In genomic region chr1:21573475-21573874, GRCh38 we compare ENCODE assay signal across 12 cellular contexts.
DNase-seq lines count a peak whose midpoint lies in the region; ATAC-seq, FAIRE-seq and TF ChIP-seq lines count a peak whose summit lies in the region.
"Had no signal": no experiment of that assay in that cellular context is flagged by ENCODE, and none has a peak within 500 bp of the region (broad histone marks: within the 10 kb centered on the region; RNA-seq: fewer than 3 reads in every experiment).

No MANE protein-coding gene starts in this region.

- no peak for TF ChIP-seq CTCF in heart left ventricle (IDR thresholded peaks at IDR 0.05)
- no peak for TF ChIP-seq CTCF in endothelial cell of umbilical vein (IDR thresholded peaks at IDR 0.05; ENCODE audit: extremely low read depth in 1 of 2, insufficient read depth in 1 of 2, low read depth in 1 of 2, low read length in 2 of 2)
- TF ChIP-seq CTCF in kidney (IDR thresholded peaks at IDR 0.05; ENCODE audit: borderline replicate concordance, extremely low read depth, insufficient read depth) = no peak
- TF ChIP-seq CTCF in vagina (IDR thresholded peaks at IDR 0.05) = no peak

- H3K4me1 ChIP-seq in heart left ventricle (peaks cover 0 to 27% (median 21%) of the 10 kb centered on the region in 12 donors), endothelial cell of umbilical vein (ENCODE audit: control insufficient read depth, extremely low read depth, insufficient read depth, low read length) (peaks cover 17% of the 10 kb centered on the region), kidney (ENCODE audit: control insufficient read depth in 1 of 2, insufficient read depth in 1 of 2, low read depth in 1 of 2, low read length in 2 of 2) (peaks cover 5 to 16% of the 10 kb centered on the region in 2 donors), vagina (peaks cover 8% of the 10 kb centered on the region)

- no peaks in the 10 kb centered on the region for H3K9me1 ChIP-seq in endothelial cell of umbilical vein (replicated peaks; ENCODE audit: control insufficient read depth, extremely low read depth, insufficient read depth, low read length)

- no peaks in the 10 kb centered on the region for H4K20me1 ChIP-seq in endothelial cell of umbilical vein (replicated peaks; ENCODE audit: control insufficient read depth, extremely low read depth, insufficient read depth, low read length)

- H3K27ac ChIP-seq in heart left ventricle (peak overlapping the region in 9 of 12 donors; percentile 51 to 96 (median 81)), endothelial cell of umbilical vein (ENCODE audit: insufficient read depth, low read depth, low read length) (peak overlapping the region; percentile 37), kidney (ENCODE audit: low read depth in 2 of 2, low read length in 2 of 2) (no peak overlapping the region), vagina (no peak overlapping the region)

- peak in 1 of 5 donors; percentile 51 for DNase-seq in heart left ventricle
- no peak for DNase-seq in cardiac septum (ENCODE audit: low spot score)
- DNase-seq in endothelial cell of umbilical vein (ENCODE audit: low read depth, low spot score) = no peak
- DNase-seq in kidney = peak; percentile 38
- DNase-seq in nucleus accumbens (lab: John Stamatoyannopoulos, UW) = no peak
- DNase-seq in mucosa of gallbladder (ENCODE audit: low spot score) = no peak
- DNase-seq in vagina (ENCODE audit: extremely low spot score in 2 of 2) = no peak
- DNase-seq: CD8-positive, alpha-beta T cell; MV-4-11 had no signal

- TF ChIP-seq POLR2A in heart left ventricle (IDR thresholded peaks at IDR 0.05) (no peak), endothelial cell of umbilical vein (IDR thresholded peaks at IDR 0.05; ENCODE audit: low read depth, low read length) (no peak), vagina (IDR thresholded peaks at IDR 0.05) (no peak)

- intact Hi-C loops in heart left ventricle (cut with DNase I) (loop anchor here in 7 of 10 donors (1.0 to 10.0 kb wide), 9 partner anchors 36 to 319 kb away; partner anchors contain the start of gene ALPL (in 3 of the 7)), cardiac septum (cut with DNase I) (loop anchor here (2.0 to 5.0 kb wide), 3 partner anchors 84 to 341 kb away; no protein-coding TSS in a partner anchor), endothelial cell of umbilical vein (cut with micrococcal nuclease) (loop anchor here (10.0 kb wide), 1 partner anchor 319 kb away; no protein-coding TSS in a partner anchor), kidney (cut with DNase I) (no loop called here), vagina (cut with DNase I) (no loop called here)

- WGBS in heart left ventricle, 4 donors = 52 to 67% (median 62%) methylated on average over 10 to 11 of the region's 11 CpGs

- no peak overlapping the region for H3K4me2 ChIP-seq in endothelial cell of umbilical vein (ENCODE audit: insufficient read depth, low read length)

- FAIRE-seq in endothelial cell of umbilical vein (lab: Jason Lieb, UNC) = no peak
- no peak for FAIRE-seq in kidney (lab: Jason Lieb, UNC)

- dilution Hi-C loops in endothelial cell of umbilical vein (cut with MboI; ENCODE audit: extremely low pct_ligation_motif_present, low sequenced_read_pairs) = no loop called here

- no peak overlapping the region for H2AFZ ChIP-seq in endothelial cell of umbilical vein (ENCODE audit: low read depth, low read length)

- H3K9ac ChIP-seq in endothelial cell of umbilical vein (replicated peaks; ENCODE audit: extremely low read depth, insufficient read depth, low read length) = no peak overlapping the region
- no peak overlapping the region for H3K9ac ChIP-seq in kidney (ENCODE audit: low read length in 2 of 2)

- no peak overlapping the region for H3K4me3 ChIP-seq in heart left ventricle
- H3K4me3 ChIP-seq in endothelial cell of umbilical vein (replicated peaks in 1 of 3; ENCODE audit: insufficient read depth in 1 of 3, low read depth in 1 of 3, low read length in 3 of 3) = no peak overlapping the region
- H3K4me3 ChIP-seq in kidney (ENCODE audit: low read length in 2 of 2) = no peak overlapping the region
- no peak overlapping the region for H3K4me3 ChIP-seq in vagina
- H3K4me3 ChIP-seq: K562 had no signal

- BruUV-seq in endothelial cell of umbilical vein (replicated peaks; lab: Mats Ljungman, UMichigan) = no TSS peak

- H3K9me3 ChIP-seq in heart left ventricle = peaks cover 0 to 9% (median 0%) of the 10 kb centered on the region in 12 donors
- H3K9me3 ChIP-seq in endothelial cell of umbilical vein (replicated peaks; ENCODE audit: control insufficient read depth, insufficient read depth, low read length) = no peaks in the 10 kb centered on the region
- peaks cover 0 to 3% of the 10 kb centered on the region in 2 donors for H3K9me3 ChIP-seq in kidney (ENCODE audit: control insufficient read depth in 1 of 2, low read length in 2 of 2)
- no peaks in the 10 kb centered on the region for H3K9me3 ChIP-seq in vagina
- H3K9me3 ChIP-seq: SJCRH30 had no signal

- H3K36me3 ChIP-seq in heart left ventricle = no peaks in the 10 kb centered on the region
- H3K36me3 ChIP-seq in endothelial cell of umbilical vein (ENCODE audit: control insufficient read depth in 2 of 2, extremely low read depth in 1 of 2, insufficient read depth in 2 of 2, low read length in 2 of 2) = no peaks in the 10 kb centered on the region
- H3K36me3 ChIP-seq in kidney (ENCODE audit: control insufficient read depth in 1 of 2, insufficient read depth in 2 of 2, low read length in 2 of 2) = no peaks in the 10 kb centered on the region
- H3K36me3 ChIP-seq in vagina = no peaks in the 10 kb centered on the region
- H3K36me3 ChIP-seq: SJCRH30 had no signal

- POLR2A ChIA-PET in endothelial cell of umbilical vein (lab: Charles Lee) = no interaction called here

- H3K27me3 ChIP-seq in heart left ventricle = peaks cover 0 to 4% (median 0%) of the 10 kb centered on the region in 9 donors
- peaks cover 0 to 6% of the 10 kb centered on the region in 2 experiments for H3K27me3 ChIP-seq in endothelial cell of umbilical vein (ENCODE audit: control insufficient read depth in 2 of 2, insufficient read depth in 2 of 2, low read length in 2 of 2)
- no peaks in the 10 kb centered on the region for H3K27me3 ChIP-seq in vagina
- H3K27me3 ChIP-seq: SJCRH30 had no signal

- ATAC-seq in heart left ventricle = peak in 1 of 4 donors; percentile 15
- ATAC-seq in HG02610 (IDR thresholded peaks at IDR 0.05; ENCODE audit: unreplicated experiment) = no peak
- ATAC-seq: CD8-positive, alpha-beta T cell had no signal

- CTCF ChIA-PET in endothelial cell of umbilical vein (lab: Charles Lee) = interaction anchor here (0.8 to 1.1 kb wide), 3 partner anchors 65 to 203 kb away, joined by 3 to 11 read pairs (median 3); no protein-coding TSS in a partner anchor

- no peaks in the 10 kb centered on the region for H3K79me2 ChIP-seq in endothelial cell of umbilical vein (ENCODE audit: control insufficient read depth, insufficient read depth, low read length)

TF ChIP-seq in endothelial cell of umbilical vein, 7 proteins besides CTCF, POLR2A, EP300 and RAD21:
- TF ChIP-seq POLR2AphosphoS5 (IDR thresholded peaks at IDR 0.05; ENCODE audit: insufficient read depth, low read depth, low read length) (no peak), GATA2 (IDR thresholded peaks at IDR 0.05; ENCODE audit: insufficient read depth, insufficient read length, low read depth, low read length) (no peak), MAX (IDR thresholded peaks at IDR 0.05; ENCODE audit: insufficient read depth, insufficient read length) (no peak), EZH2 (IDR thresholded peaks at IDR 0.05; ENCODE audit: borderline replicate concordance, low read depth, low read length, severe bottlenecking) (no peak), JUN (IDR thresholded peaks at IDR 0.05; ENCODE audit: borderline replicate concordance, insufficient read depth, insufficient read length, low read depth) (no peak), MYC (IDR thresholded peaks at IDR 0.05; ENCODE audit: low read depth, low read length) (no peak), FOS (IDR thresholded peaks at IDR 0.05; ENCODE audit: borderline replicate concordance, insufficient read depth, low read length) (no peak)

Comparison
In these comparisons a context has a peak if more than half of its experiments do, and no peak if none do; other contexts are left out.
1. H3K27ac ChIP-seq: peak in heart left ventricle (9 of 12) and endothelial cell of umbilical vein (single experiment); none in kidney (0 of 2) and vagina (single experiment).
2. intact Hi-C loops: an anchor here in heart left ventricle (1.0 to 10.0 kb wide), cardiac septum (2.0 to 5.0 kb wide) and endothelial cell of umbilical vein (10.0 kb wide); none called in kidney and vagina.